ENCODE assay signal across 2 cellular contexts in the genomic region with DNA sequence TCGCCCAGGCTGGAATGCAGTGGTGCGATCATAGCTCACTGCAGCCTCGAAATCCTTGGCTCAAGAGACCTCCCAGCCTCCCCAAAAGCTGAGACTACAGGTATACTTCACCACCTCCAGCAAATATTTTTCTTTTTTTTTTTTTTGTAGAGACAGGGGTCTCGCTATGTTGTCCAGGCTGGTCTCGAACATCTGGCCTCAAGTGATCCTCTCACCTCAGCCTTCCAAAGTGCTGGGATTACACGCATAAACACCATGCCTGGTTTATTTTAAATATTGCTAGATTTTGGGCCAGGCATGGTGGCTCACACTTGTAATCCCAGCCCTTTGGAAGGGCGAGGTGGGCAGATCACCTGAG.
TF ChIP-seq lines count a peak whose summit lies in the region.

No MANE protein-coding gene starts in this region.

TF ChIP-seq in K562, 482 proteins besides CTCF, POLR2A, EP300 and RAD21 (continues in another document):
- no peak for TF ChIP-seq ARNT (IDR thresholded peaks at IDR 0.05)
- TF ChIP-seq GATAD2A (IDR thresholded peaks at IDR 0.05), result no peak
- 0 out of 2 replicates have a peak, but pooled peaks have one; percentile 3 for TF ChIP-seq ZBTB17 (CRISPR knock-in tag; IDR thresholded peaks at IDR 0.05)
- 0 out of 2 replicates have a peak, but pooled peaks have one; percentile 37 for TF ChIP-seq IRF9 (tag; IDR thresholded peaks at IDR 0.05)
- TF ChIP-seq NR4A1 (CRISPR knock-in tag; IDR thresholded peaks at IDR 0.05), result no peak
- 0 out of 2 replicates have a peak, but pooled peaks have one; percentile 1 for TF ChIP-seq NR4A1 (tag; IDR thresholded peaks at IDR 0.05)
- no peak for TF ChIP-seq PURB (CRISPR knock-in tag; IDR thresholded peaks at IDR 0.05; ENCODE audit: low read depth)
- TF ChIP-seq, protein P1, sequence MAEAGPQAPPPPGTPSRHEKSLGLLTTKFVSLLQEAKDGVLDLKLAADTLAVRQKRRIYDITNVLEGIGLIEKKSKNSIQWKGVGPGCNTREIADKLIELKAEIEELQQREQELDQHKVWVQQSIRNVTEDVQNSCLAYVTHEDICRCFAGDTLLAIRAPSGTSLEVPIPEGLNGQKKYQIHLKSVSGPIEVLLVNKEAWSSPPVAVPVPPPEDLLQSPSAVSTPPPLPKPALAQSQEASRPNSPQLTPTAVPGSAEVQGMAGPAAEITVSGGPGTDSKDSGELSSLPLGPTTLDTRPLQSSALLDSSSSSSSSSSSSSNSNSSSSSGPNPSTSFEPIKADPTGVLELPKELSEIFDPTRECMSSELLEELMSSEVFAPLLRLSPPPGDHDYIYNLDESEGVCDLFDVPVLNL (CRISPR knock-in tag; IDR thresholded peaks at IDR 0.05; ENCODE audit: low read depth), result no peak
- no peak for TF ChIP-seq TSC22D4 (tag; IDR thresholded peaks at IDR 0.05)
- TF ChIP-seq TFAM (CRISPR knock-in tag; conservative IDR thresholded peaks at IDR 0.05), result no peak
- TF ChIP-seq, protein P2, sequence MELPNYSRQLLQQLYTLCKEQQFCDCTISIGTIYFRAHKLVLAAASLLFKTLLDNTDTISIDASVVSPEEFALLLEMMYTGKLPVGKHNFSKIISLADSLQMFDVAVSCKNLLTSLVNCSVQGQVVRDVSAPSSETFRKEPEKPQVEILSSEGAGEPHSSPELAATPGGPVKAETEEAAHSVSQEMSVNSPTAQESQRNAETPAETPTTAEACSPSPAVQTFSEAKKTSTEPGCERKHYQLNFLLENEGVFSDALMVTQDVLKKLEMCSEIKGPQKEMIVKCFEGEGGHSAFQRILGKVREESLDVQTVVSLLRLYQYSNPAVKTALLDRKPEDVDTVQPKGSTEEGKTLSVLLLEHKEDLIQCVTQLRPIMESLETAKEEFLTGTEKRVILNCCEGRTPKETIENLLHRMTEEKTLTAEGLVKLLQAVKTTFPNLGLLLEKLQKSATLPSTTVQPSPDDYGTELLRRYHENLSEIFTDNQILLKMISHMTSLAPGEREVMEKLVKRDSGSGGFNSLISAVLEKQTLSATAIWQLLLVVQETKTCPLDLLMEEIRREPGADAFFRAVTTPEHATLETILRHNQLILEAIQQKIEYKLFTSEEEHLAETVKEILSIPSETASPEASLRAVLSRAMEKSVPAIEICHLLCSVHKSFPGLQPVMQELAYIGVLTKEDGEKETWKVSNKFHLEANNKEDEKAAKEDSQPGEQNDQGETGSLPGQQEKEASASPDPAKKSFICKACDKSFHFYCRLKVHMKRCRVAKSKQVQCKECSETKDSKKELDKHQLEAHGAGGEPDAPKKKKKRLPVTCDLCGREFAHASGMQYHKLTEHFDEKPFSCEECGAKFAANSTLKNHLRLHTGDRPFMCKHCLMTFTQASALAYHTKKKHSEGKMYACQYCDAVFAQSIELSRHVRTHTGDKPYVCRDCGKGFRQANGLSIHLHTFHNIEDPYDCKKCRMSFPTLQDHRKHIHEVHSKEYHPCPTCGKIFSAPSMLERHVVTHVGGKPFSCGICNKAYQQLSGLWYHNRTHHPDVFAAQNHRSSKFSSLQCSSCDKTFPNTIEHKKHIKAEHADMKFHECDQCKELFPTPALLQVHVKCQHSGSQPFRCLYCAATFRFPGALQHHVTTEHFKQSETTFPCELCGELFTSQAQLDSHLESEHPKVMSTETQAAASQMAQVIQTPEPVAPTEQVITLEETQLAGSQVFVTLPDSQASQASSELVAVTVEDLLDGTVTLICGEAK (IDR thresholded peaks at IDR 0.05), result no peak
- TF ChIP-seq, protein P2 (CRISPR knock-in tag; IDR thresholded peaks at IDR 0.05), result no peak
- no peak for TF ChIP-seq ELF4 (CRISPR knock-in tag; IDR thresholded peaks at IDR 0.05)
- TF ChIP-seq SAFB (IDR thresholded peaks at IDR 0.05; ENCODE audit: borderline replicate concordance, low read depth, low read length), result no peak
- TF ChIP-seq ATF3 (IDR thresholded peaks at IDR 0.05), result no peak
- no peak for TF ChIP-seq ATF3 (CRISPR knock-in tag; conservative IDR thresholded peaks at IDR 0.05)
- peak; percentile 73 for TF ChIP-seq ZNF121 (CRISPR knock-in tag; conservative IDR thresholded peaks at IDR 0.05)

TF ChIP-seq in HEK293T, 16 proteins besides CTCF, POLR2A, EP300 and RAD21:
- TF ChIP-seq LEF1 (IDR thresholded peaks at IDR 0.05; ENCODE audit: borderline replicate concordance) (no peak), SUZ12 (IDR thresholded peaks at IDR 0.05) (no peak), ELF4 (IDR thresholded peaks at IDR 0.05) (no peak), ARNT (IDR thresholded peaks at IDR 0.05) (no peak), FOXK2 (IDR thresholded peaks at IDR 0.05) (no peak), ZNF384 (IDR thresholded peaks at IDR 0.05) (no peak), FOXA1 (IDR thresholded peaks at IDR 0.05) (no peak), FOXM1 (IDR thresholded peaks at IDR 0.05; ENCODE audit: borderline replicate concordance) (no peak), SP1 (IDR thresholded peaks at IDR 0.05) (no peak), BHLHE40 (IDR thresholded peaks at IDR 0.05; ENCODE audit: borderline replicate concordance) (no peak), NFRKB (IDR thresholded peaks at IDR 0.05) (no peak), TARDBP (IDR thresholded peaks at IDR 0.05) (no peak), CTBP1 (IDR thresholded peaks at IDR 0.05; ENCODE audit: borderline replicate concordance) (no peak), L3MBTL2 (conservative IDR thresholded peaks at IDR 0.05) (no peak)
- TF ChIP-seq, protein P3, sequence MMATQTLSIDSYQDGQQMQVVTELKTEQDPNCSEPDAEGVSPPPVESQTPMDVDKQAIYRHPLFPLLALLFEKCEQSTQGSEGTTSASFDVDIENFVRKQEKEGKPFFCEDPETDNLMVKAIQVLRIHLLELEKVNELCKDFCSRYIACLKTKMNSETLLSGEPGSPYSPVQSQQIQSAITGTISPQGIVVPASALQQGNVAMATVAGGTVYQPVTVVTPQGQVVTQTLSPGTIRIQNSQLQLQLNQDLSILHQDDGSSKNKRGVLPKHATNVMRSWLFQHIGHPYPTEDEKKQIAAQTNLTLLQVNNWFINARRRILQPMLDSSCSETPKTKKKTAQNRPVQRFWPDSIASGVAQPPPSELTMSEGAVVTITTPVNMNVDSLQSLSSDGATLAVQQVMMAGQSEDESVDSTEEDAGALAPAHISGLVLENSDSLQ (IDR thresholded peaks at IDR 0.05), result no peak
TF ChIP-seq in HEK293T: peak in this region for 0.
